8 cellular contexts compared by ENCODE assay signal in genomic region chr12:96034631-96035282, GRCh38. TPM values are rescaled to one million over a fixed set of nuclear protein-coding genes. Genes with fewer than 3 reads are reported as not detected.
DNase-seq lines count a peak whose midpoint lies in the region; ATAC-seq and TF ChIP-seq lines count a peak whose summit lies in the region.

No MANE protein-coding gene starts in this region.

- H3K79me2 ChIP-seq in ACC112 (ENCODE audit: control insufficient read depth, insufficient read depth, low read length, unreplicated experiment), result peaks cover 32% of the 10 kb centered on the region

- no peak for ATAC-seq in activated CD8-positive, alpha-beta T cell treated with anti-CD3 and anti-CD28 coated beads, Interleukin-2, amount 10 ng/mL, durations not matched to agents 7 days and 5 days
- no peak for ATAC-seq in HG02870 (IDR thresholded peaks at IDR 0.05; ENCODE audit: unreplicated experiment)

- H3K36me3 Mint-ChIP-seq in activated CD8-positive, alpha-beta T cell treated with anti-CD3 and anti-CD28 coated beads, Interleukin-2, amount 10 ng/mL, durations not matched to agents 7 days and 5 days (ENCODE audit: low read depth), result peaks cover 1% of the 10 kb centered on the region
- no peaks in the 10 kb centered on the region for H3K36me3 Mint-ChIP-seq in type B pancreatic cell

- H3K9me3 ChIP-seq in skeletal muscle satellite cell (replicated peaks; ENCODE audit: low read length), result no peaks in the 10 kb centered on the region

- CTCF ChIA-PET in activated CD8-positive, alpha-beta T cell treated with anti-CD3 and anti-CD28 coated beads, Interleukin-2, amount 10 ng/mL, durations not matched to agents 7 days and 5 days (lab: Charles Lee), result no interaction called here

- H3K36me3 ChIP-seq in ACC112 (ENCODE audit: insufficient read depth, low read length) (no peaks in the 10 kb centered on the region), GM06990 (ENCODE audit: control insufficient read depth, insufficient read depth, low read length) (no peaks in the 10 kb centered on the region), skeletal muscle satellite cell (ENCODE audit: insufficient read depth, low read length) (no peaks in the 10 kb centered on the region)

- H3K4me1 Mint-ChIP-seq in activated CD8-positive, alpha-beta T cell treated with anti-CD3 and anti-CD28 coated beads, Interleukin-2, amount 10 ng/mL, durations not matched to agents 7 days and 5 days (ENCODE audit: low read depth), result peaks cover 4% of the 10 kb centered on the region
- peaks cover 14% of the 10 kb centered on the region for H3K4me1 Mint-ChIP-seq in type B pancreatic cell (ENCODE audit: unreplicated experiment)

- H3K9me3 Mint-ChIP-seq in activated CD8-positive, alpha-beta T cell treated with anti-CD3 and anti-CD28 coated beads, Interleukin-2, amount 10 ng/mL, durations not matched to agents 7 days and 5 days (ENCODE audit: insufficient read depth), result no peaks in the 10 kb centered on the region
- no peaks in the 10 kb centered on the region for H3K9me3 Mint-ChIP-seq in type B pancreatic cell

- no peak overlapping the region for H3K4me3 Mint-ChIP-seq in activated CD8-positive, alpha-beta T cell treated with anti-CD3 and anti-CD28 coated beads, Interleukin-2, amount 10 ng/mL, durations not matched to agents 7 days and 5 days
- no peak overlapping the region for H3K4me3 Mint-ChIP-seq in type B pancreatic cell

- peak overlapping the region; percentile 83 for H2AFZ ChIP-seq in ACC112 (ENCODE audit: low read length, unreplicated experiment)

- H3K27ac Mint-ChIP-seq in activated CD8-positive, alpha-beta T cell treated with anti-CD3 and anti-CD28 coated beads, Interleukin-2, amount 10 ng/mL, durations not matched to agents 7 days and 5 days, result no peak overlapping the region
- no peak overlapping the region for H3K27ac Mint-ChIP-seq in type B pancreatic cell

- POLR2A ChIA-PET in activated CD8-positive, alpha-beta T cell treated with anti-CD3 and anti-CD28 coated beads, Interleukin-2, amount 10 ng/mL, durations not matched to agents 7 days and 5 days (lab: Charles Lee), result interaction anchor here (0.6 to 1.2 kb wide), 3 partner anchors 20 to 502 kb away, joined by 3 to 5 read pairs (median 3); partner anchors contain the start of gene AMDHD1

- peak overlapping the region; percentile 92 for H3K4me2 ChIP-seq in skeletal muscle satellite cell (ENCODE audit: low read length)

- peaks cover 3% of the 10 kb centered on the region for H3K4me1 ChIP-seq in ACC112 (ENCODE audit: control insufficient read depth, insufficient read depth, low read length, unreplicated experiment)
- peaks cover 12% of the 10 kb centered on the region for H3K4me1 ChIP-seq in skeletal muscle satellite cell (ENCODE audit: control insufficient read depth, insufficient read depth, low read length)

- H3K27me3 ChIP-seq in ACC112 (ENCODE audit: insufficient read depth, low read length) (no peaks in the 10 kb centered on the region), GM06990 (replicated peaks; ENCODE audit: control insufficient read depth, insufficient read depth, low read length) (no peaks in the 10 kb centered on the region), skeletal muscle satellite cell (ENCODE audit: control insufficient read depth, insufficient read depth, low read length) (no peaks in the 10 kb centered on the region)

- DNase-seq in GM06990 (ENCODE audit: extremely low read depth, insufficient read length) (no peak), HS-27A (ENCODE audit: low read depth) (peak; percentile 15), hypothalamus (lab: John Stamatoyannopoulos, UW) (peak in 29 of 51 donors; percentile 5 to 64 (median 24)), type B pancreatic cell (ENCODE audit: extremely low spot score, unreplicated experiment) (no peak)
- DNase-seq in activated CD8-positive, alpha-beta T cell treated with anti-CD3 and anti-CD28 coated beads, Interleukin-2, amount 10 ng/mL, durations not matched to agents 7 days and 5 days, result peak; percentile 27

- peak overlapping the region; percentile 86 for H3K4me3 ChIP-seq in ACC112 (ENCODE audit: low read depth, low read length)
- H3K4me3 ChIP-seq in GM06990 (replicated peaks; ENCODE audit: low read depth, low read length), result peak overlapping the region; percentile 86
- H3K4me3 ChIP-seq in skeletal muscle satellite cell (ENCODE audit: low read length), result peak overlapping the region; percentile 86

- H3K9ac ChIP-seq in skeletal muscle satellite cell (ENCODE audit: low read depth, low read length), result peak overlapping the region; percentile 82

- no peaks in the 10 kb centered on the region for H3K27me3 Mint-ChIP-seq in activated CD8-positive, alpha-beta T cell treated with anti-CD3 and anti-CD28 coated beads, Interleukin-2, amount 10 ng/mL, durations not matched to agents 7 days and 5 days (ENCODE audit: low read depth)
- H3K27me3 Mint-ChIP-seq in type B pancreatic cell, result no peaks in the 10 kb centered on the region

- H3K27ac ChIP-seq in ACC112 (ENCODE audit: low read depth, low read length), result peak overlapping the region; percentile 8

- no peak for TF ChIP-seq CTCF in GM06990 (IDR thresholded peaks at IDR 0.05; ENCODE audit: insufficient read depth, low read length, poor library complexity, severe bottlenecking)
- no peak for TF ChIP-seq CTCF in type B pancreatic cell (conservative IDR thresholded peaks at IDR 0.05)

RNA-seq across cellular contexts. Expression of gene LTA4H, which starts 0.6 kb away (rescaled TPM):
- total RNA-seq in activated CD8-positive, alpha-beta T cell treated with anti-CD3 and anti-CD28 coated beads, Interleukin-2, amount 10 ng/mL, durations not matched to agents 7 days and 5 days, result 10 to 100 TPM; 44.5 to 48.8 TPM
- total RNA-seq in skeletal muscle satellite cell (2012; rRNA removed), result 41.9 and 54.5 TPM in 2 replicates
- total RNA-seq in type B pancreatic cell (ENCODE audit: low replicate concordance), result 68.1 and 117 TPM in 2 replicates

RNA-seq across cellular contexts. Expression of gene HAL, which starts 38.6 kb away (rescaled TPM):
- total RNA-seq in activated CD8-positive, alpha-beta T cell treated with anti-CD3 and anti-CD28 coated beads, Interleukin-2, amount 10 ng/mL, durations not matched to agents 7 days and 5 days, result under 1 TPM; 0.63 to 0.74 TPM
- total RNA-seq in skeletal muscle satellite cell (2012; rRNA removed), result under 0.01 TPM in 1 of 2 replicates, not detected in the other
- 2.1 and 3.8 TPM in 2 replicates for total RNA-seq in type B pancreatic cell (ENCODE audit: low replicate concordance)

Comparison
In these comparisons a context has a peak if more than half of its experiments do, and no peak if none do; other contexts are left out.
1. DNase-seq: peak in HS-27A (single experiment), activated CD8-positive, alpha-beta T cell treated with anti-CD3 and anti-CD28 coated beads, Interleukin-2, amount 10 ng/mL, durations not matched to agents 7 days and 5 days (single experiment) and hypothalamus (29 of 51); none in GM06990 (single experiment) and type B pancreatic cell (single experiment).
2. Peak in every context shown above with its lines, with median percentiles within 50 percentile points of each other: H3K4me3 ChIP-seq.